8 cellular contexts compared by ENCODE assay signal in genomic region chr3:188294823-188295487, GRCh38.
A peak's percentile ranks its signal among the peaks of the same experiment; 100 is the strongest.
DNase-seq lines count a peak whose midpoint lies in the region; ATAC-seq and TF ChIP-seq lines count a peak whose summit lies in the region.

No MANE protein-coding gene starts in this region.

- no peaks in the 10 kb centered on the region for H3K9me3 ChIP-seq in colonic mucosa

- peak overlapping the region in 1 of 2 donors; percentile 19 for H3K9ac ChIP-seq in colonic mucosa (ENCODE audit: low read depth in 2 of 2, low read length in 2 of 2)

- H3K27ac ChIP-seq in colonic mucosa (peak overlapping the region; percentile 65), dorsolateral prefrontal cortex (peak overlapping the region in 18 of 59 donors; percentile 10 to 62 (median 34))

- TF ChIP-seq CTCF in colonic mucosa (IDR thresholded peaks at IDR 0.05), result no peak
- TF ChIP-seq CTCF in mesothelial cell of epicardium (IDR thresholded peaks at IDR 0.05; ENCODE audit: unreplicated experiment), result no peak
- TF ChIP-seq CTCF in dorsolateral prefrontal cortex (IDR thresholded peaks at IDR 0.05 in 54 of 56, conservative IDR thresholded peaks at IDR 0.05 in 2 of 56; ENCODE audit: low read depth in 1 of 56, partially characterized antibody in 56 of 56), result no peak

- H3K4me1 Mint-ChIP-seq in mesothelial cell of epicardium, result peaks cover 28% of the 10 kb centered on the region

- no peaks in the 10 kb centered on the region for H3K36me3 ChIP-seq in colonic mucosa

- no peak overlapping the region for H3K4me3 Mint-ChIP-seq in mesothelial cell of epicardium

- intact Hi-C loops in colonic mucosa (cut with DNase I), result no loop called here
- intact Hi-C loops in dorsolateral prefrontal cortex (cut with DNase I), result no loop called here

- H3K27me3 Mint-ChIP-seq in mesothelial cell of epicardium (ENCODE audit: low read depth), result no peaks in the 10 kb centered on the region

- no peaks in the 10 kb centered on the region for H3K27me3 ChIP-seq in colonic mucosa
- no peaks in the 10 kb centered on the region for H3K27me3 ChIP-seq in dorsolateral prefrontal cortex

- H3K4me3 ChIP-seq in colonic mucosa (no peak overlapping the region), dorsolateral prefrontal cortex (peak overlapping the region in 11 of 59 donors; percentile 0 to 37 (median 14))

- peak overlapping the region; percentile 91 for H3K27ac Mint-ChIP-seq in mesothelial cell of epicardium

- no peaks in the 10 kb centered on the region for H3K9me3 Mint-ChIP-seq in mesothelial cell of epicardium

- no peaks in the 10 kb centered on the region for H3K36me3 Mint-ChIP-seq in mesothelial cell of epicardium

- DNase-seq in DMS153 (lab: John Stamatoyannopoulos, UW) (peak; percentile 98), NCI-H2107 treated with DMSO at 0.1 percent for 48 hours (lab: John Stamatoyannopoulos, UW; ENCODE audit: unreplicated experiment) (peak; percentile 84), colonic mucosa (peak; percentile 41), mesothelial cell of epicardium (ENCODE audit: low spot score in 2 of 2, unreplicated experiment in 2 of 2) (no peak), NCI-H1694 (lab: John Stamatoyannopoulos, UW) (no peak), dorsolateral prefrontal cortex (no peak)

- ATAC-seq in HG02840 (IDR thresholded peaks at IDR 0.05; ENCODE audit: low FRiP score, unreplicated experiment) (no peak), HG03025 (IDR thresholded peaks at IDR 0.05; ENCODE audit: low FRiP score, unreplicated experiment) (no peak)

- peaks cover 38% of the 10 kb centered on the region for H3K4me1 ChIP-seq in colonic mucosa

Comparison
In these comparisons a context has a peak if more than half of its experiments do, and no peak if none do; other contexts are left out.
1. DNase-seq: peak in DMS153 (single experiment), NCI-H2107 treated with DMSO at 0.1 percent for 48 hours (single experiment) and colonic mucosa (single experiment); none in mesothelial cell of epicardium (0 of 2), NCI-H1694 (single experiment) and dorsolateral prefrontal cortex (0 of 10).